ENCODE assay signal across 15 cellular contexts in the genomic region with DNA sequence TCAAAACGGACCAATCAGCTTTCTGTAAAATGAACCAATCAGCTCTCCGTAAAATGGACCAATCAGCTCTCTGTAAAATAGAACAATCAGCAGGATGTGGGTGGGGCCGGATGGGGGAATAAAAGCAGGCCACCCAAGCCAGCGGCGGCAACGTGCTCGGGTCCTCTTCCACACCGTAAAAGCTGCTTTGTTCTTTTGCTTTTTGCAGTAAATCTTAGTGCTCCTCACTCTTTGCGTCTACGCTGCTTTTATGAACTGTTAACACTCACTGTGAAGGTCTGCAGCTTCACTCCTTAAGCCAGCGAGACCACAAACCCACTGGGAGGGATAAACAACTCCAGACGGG. TPM values are rescaled to one million over a fixed set of nuclear protein-coding genes. Genes with fewer than 3 reads are reported as not detected.
A peak's percentile ranks its signal among the peaks of the same experiment; 100 is the strongest.
DNase-seq lines count a peak whose midpoint lies in the region; ATAC-seq and TF ChIP-seq lines count a peak whose summit lies in the region.
"Had no signal": no experiment of that assay in that cellular context is flagged by ENCODE, and none has a peak within 500 bp of the region (broad histone marks: within the 10 kb centered on the region; RNA-seq: fewer than 3 reads in every experiment).

No MANE protein-coding gene starts in this region.

- H3K9me3 ChIP-seq in T-helper 17 cell (ENCODE audit: control insufficient read depth, low read length, poor library complexity, severe bottlenecking) (no peaks in the 10 kb centered on the region), endodermal cell (ENCODE audit: control insufficient read depth, low read length) (no peaks in the 10 kb centered on the region), sigmoid colon (no peaks in the 10 kb centered on the region)
- H3K9me3 ChIP-seq: thyroid gland had no signal

- H3K27me3 Mint-ChIP-seq in T-helper 17 cell (no peaks in the 10 kb centered on the region), endodermal cell (ENCODE audit: insufficient read depth) (peaks cover 30% of the 10 kb centered on the region)
- H3K27me3 Mint-ChIP-seq: memory B cell had no signal

- no peak for TF ChIP-seq EP300 in sigmoid colon (IDR thresholded peaks at IDR 0.05)

- no peak overlapping the region for H3K4me3 ChIP-seq in endodermal cell (ENCODE audit: low read length)
- H3K4me3 ChIP-seq in sigmoid colon = no peak overlapping the region
- H3K4me3 ChIP-seq: smooth muscle cell, thyroid gland had no signal

- H3K27ac ChIP-seq in endodermal cell (ENCODE audit: low read depth, low read length) = no peak overlapping the region
- no peak overlapping the region for H3K27ac ChIP-seq in sigmoid colon
- H3K27ac ChIP-seq: thyroid gland had no signal

- H3K4me1 Mint-ChIP-seq in T-helper 17 cell (peaks cover 15% of the 10 kb centered on the region), endodermal cell (peaks cover 8% of the 10 kb centered on the region)

- TF ChIP-seq POLR2A in sigmoid colon (IDR thresholded peaks at IDR 0.05) = no peak

- no peaks in the 10 kb centered on the region for H3K27me3 ChIP-seq in endodermal cell (ENCODE audit: control insufficient read depth, insufficient read depth, low read length, poor library complexity, severe bottlenecking)
- no peaks in the 10 kb centered on the region for H3K27me3 ChIP-seq in sigmoid colon
- H3K27me3 ChIP-seq: thyroid gland had no signal

- WGBS in endodermal cell (ENCODE audit: insufficient coverage in 1 of 2, insufficient read length in 1 of 2), 2 experiments = 86% methylated on average over 10 to 12 of the region's 12 CpGs
- 61 to 84% methylated on average over 12 of the region's 12 CpGs for WGBS in sigmoid colon, 2 donors

- peaks cover 5% of the 10 kb centered on the region for H3K9me3 Mint-ChIP-seq in endodermal cell
- H3K9me3 Mint-ChIP-seq: memory B cell had no signal

- H3K4me1 ChIP-seq in endodermal cell (ENCODE audit: control insufficient read depth, insufficient read depth, low read length) (no peaks in the 10 kb centered on the region), sigmoid colon (peaks cover 0 to 24% (median 22%) of the 10 kb centered on the region in 4 donors)

- H3K27ac Mint-ChIP-seq in T-helper 17 cell = peak overlapping the region; percentile 98
- H3K27ac Mint-ChIP-seq in endodermal cell = no peak overlapping the region

- intact Hi-C loops in sigmoid colon (cut with DNase I) = no loop called here

- no peak for ATAC-seq in T-helper 17 cell

- no peak for TF ChIP-seq CTCF in endodermal cell (conservative IDR thresholded peaks at IDR 0.05)
- TF ChIP-seq CTCF in sigmoid colon (IDR thresholded peaks at IDR 0.05) = no peak

- H3K36me3 ChIP-seq in endodermal cell (ENCODE audit: control insufficient read depth, insufficient read depth, low read length) (no peaks in the 10 kb centered on the region), sigmoid colon (no peaks in the 10 kb centered on the region)
- H3K36me3 ChIP-seq: thyroid gland had no signal

- H3K36me3 Mint-ChIP-seq in T-helper 17 cell (ENCODE audit: low read depth) (no peaks in the 10 kb centered on the region), endodermal cell (ENCODE audit: low read depth) (no peaks in the 10 kb centered on the region)
- H3K36me3 Mint-ChIP-seq: memory B cell had no signal

- peak in 4 of 6 experiments; percentile 17 to 63 (median 51) for DNase-seq in stimulated activated naive CD4-positive, alpha-beta T cell (lab: John Stamatoyannopoulos, UW)
- no peak for DNase-seq in stimulated activated naive CD4-positive, alpha-beta T cell treated with Interleukin-2 at 50 U/mL for 16 hours (lab: John Stamatoyannopoulos, UW)
- DNase-seq in T-helper 17 cell (no peak), endodermal cell (peak; percentile 44), EL (no peak), pons (ENCODE audit: low spot score) (no peak), sigmoid colon (no peak)
- DNase-seq in effector CD8-positive, alpha-beta T cell (lab: John Stamatoyannopoulos, UW) = no peak
- DNase-seq: C1 segment of cervical spinal cord, foreskin melanocyte, NCI-H2081, NCI-H82, thyroid gland had no signal

- H3K9ac ChIP-seq in endodermal cell (ENCODE audit: extremely low read depth, low read length, poor library complexity, severe bottlenecking) = no peak overlapping the region

- H3K4me3 Mint-ChIP-seq in T-helper 17 cell = no peak overlapping the region
- no peak overlapping the region for H3K4me3 Mint-ChIP-seq in endodermal cell
- H3K4me3 Mint-ChIP-seq: memory B cell had no signal

RNA-seq across cellular contexts. Expression of gene HLA-E, which starts 29.2 kb away (rescaled TPM):
- 1,000 to 10,000 TPM; 1,324 to 1,494 TPM for total RNA-seq in T-helper 17 cell
- total RNA-seq in endodermal cell = 10 to 100 TPM; 31.7 to 38.4 TPM
- 22.1 TPM for polyA plus RNA-seq in endodermal cell (2013, experiment 1 of 2)
- 24.1 TPM for polyA plus RNA-seq in endodermal cell (2013, experiment 2 of 2)
- total RNA-seq in sigmoid colon = 100 to 1,000 TPM; 323 to 462 (median 387) TPM
- 100 to 1,000 TPM; 139 to 753 (median 181) TPM for polyA plus RNA-seq in sigmoid colon

RNA-seq across cellular contexts. Expression of gene GNL1, which starts 37.8 kb away (rescaled TPM):
- total RNA-seq in T-helper 17 cell = 100 to 1,000 TPM; 178 to 211 TPM
- 10 to 100 TPM; 82.1 to 93.5 TPM for total RNA-seq in endodermal cell
- 44.7 TPM for polyA plus RNA-seq in endodermal cell (2013, experiment 1 of 2)
- 37.3 TPM for polyA plus RNA-seq in endodermal cell (2013, experiment 2 of 2)
- total RNA-seq in sigmoid colon = 10 to 100 TPM; 31.6 to 36.3 (median 33.7) TPM
- polyA plus RNA-seq in sigmoid colon = 10 to 100 TPM; 27.7 to 50.6 (median 43.2) TPM

RNA-seq across cellular contexts. Expression of gene PRR3, which starts 38.6 kb away (rescaled TPM):
- total RNA-seq in T-helper 17 cell (10 to 100 TPM; 11.2 to 13.9 TPM), endodermal cell (10 to 100 TPM; 10.9 to 12.0 TPM), sigmoid colon (10 to 100 TPM in 1 of 4 donors, 1 to 10 TPM in 3; 3.7 to 21.1 (median 4.6) TPM)
- polyA plus RNA-seq in endodermal cell (2013, experiment 1 of 2) = 42.4 TPM
- 36.6 TPM for polyA plus RNA-seq in endodermal cell (2013, experiment 2 of 2)
- 1 to 10 TPM; 2.8 to 7.6 (median 3.0) TPM for polyA plus RNA-seq in sigmoid colon

RNA-seq across cellular contexts. Expression of gene ABCF1, which starts 52.8 kb away (rescaled TPM):
- total RNA-seq in T-helper 17 cell (100 to 1,000 TPM in 1 of 2 donors, 10 to 100 TPM in 1; 97.4 to 106 TPM), endodermal cell (10 to 100 TPM; 84.9 to 89.3 TPM), sigmoid colon (10 to 100 TPM; 26.9 to 38.8 (median 33.6) TPM)
- 65.6 TPM for polyA plus RNA-seq in endodermal cell (2013, experiment 1 of 2)
- 62.9 TPM for polyA plus RNA-seq in endodermal cell (2013, experiment 2 of 2)
- polyA plus RNA-seq in sigmoid colon = 10 to 100 TPM; 17.4 to 46.7 (median 25.4) TPM

Comparison
In these comparisons a context has a peak if more than half of its experiments do, and no peak if none do; other contexts are left out.
1. DNase-seq: peak in stimulated activated naive CD4-positive, alpha-beta T cell (4 of 6) and endodermal cell (single experiment); none in stimulated activated naive CD4-positive, alpha-beta T cell treated with Interleukin-2 at 50 U/mL for 16 hours (single experiment), T-helper 17 cell (0 of 3), effector CD8-positive, alpha-beta T cell (single experiment), EL (single experiment), pons (single experiment) and sigmoid colon (single experiment).
2. RNA of gene HLA-E, which starts 29.2 kb away (total RNA-seq): 1,324 to 1,494 TPM in T-helper 17 cell and 323 to 462 TPM in sigmoid colon; 31.7 to 38.4 TPM in endodermal cell; every median in the first group is over 4 times any median in the second.